In genomic region chr12:50088577-50089335, GRCh38 we compare ENCODE assay signal across 9 cellular contexts. TPM values are rescaled to one million over a fixed set of nuclear protein-coding genes. Genes with fewer than 3 reads are reported as not detected.
DNase-seq lines count a peak whose midpoint lies in the region; ATAC-seq, FAIRE-seq and TF ChIP-seq lines count a peak whose summit lies in the region.
"Had no signal": no experiment of that assay in that cellular context is flagged by ENCODE, and none has a peak within 500 bp of the region (broad histone marks: within the 10 kb centered on the region; RNA-seq: fewer than 3 reads in every experiment).

No MANE protein-coding gene starts in this region.

- no peak for ATAC-seq in GM18519 (IDR thresholded peaks at IDR 0.05; ENCODE audit: low FRiP score, unreplicated experiment)

- H3K9me3 Mint-ChIP-seq in astrocyte (ENCODE audit: unreplicated experiment): no peaks in the 10 kb centered on the region

- H3K27me3 Mint-ChIP-seq in astrocyte (ENCODE audit: low read depth, unreplicated experiment): no peaks in the 10 kb centered on the region

- peak overlapping the region; percentile 38 for H3K9ac ChIP-seq in astrocyte (ENCODE audit: low read length)

- H3K27ac ChIP-seq in astrocyte (ENCODE audit: low read depth, low read length): peak overlapping the region; percentile 30

- no peak overlapping the region for H3K4me3 ChIP-seq in LNCaP clone FGC (ENCODE audit: low read depth, low read length)
- H3K4me3 ChIP-seq in astrocyte (ENCODE audit: insufficient read depth, low read depth, low read length): no peak overlapping the region

- in situ Hi-C loops in SK-MEL-5 (cut with HindIII; ENCODE audit: low pct_unique_long_range_greater_than_20kb, low sequenced_read_pairs): no loop called here

- H3K4me1 ChIP-seq in astrocyte (ENCODE audit: insufficient read depth, low read length): peaks cover 38% of the 10 kb centered on the region

- peak overlapping the region; percentile 97 for H3K4me2 ChIP-seq in astrocyte (ENCODE audit: low read length)

- no peaks in the 10 kb centered on the region for H3K27me3 ChIP-seq in astrocyte (ENCODE audit: insufficient read depth, low read length)

- FAIRE-seq in astrocyte (lab: Jason Lieb, UNC): no peak
- FAIRE-seq: A204.1 had no signal

- H3K79me2 ChIP-seq in astrocyte (ENCODE audit: insufficient read depth, low read length): peaks cover 26% of the 10 kb centered on the region

- peak; percentile 71 for DNase-seq in DMS 273 (lab: John Stamatoyannopoulos, UW; ENCODE audit: unreplicated experiment)
- no peak for DNase-seq in DMS 273 treated with DMSO at 0.1 percent for 48 hours (lab: John Stamatoyannopoulos, UW)
- DNase-seq in LNCaP clone FGC (ENCODE audit: low read depth): no peak
- DNase-seq in SK-MEL-5 (ENCODE audit: low read depth, low spot score): peak; percentile 69
- peak; percentile 27 for DNase-seq in astrocyte (ENCODE audit: low read depth)
- peak; percentile 36 for DNase-seq in iris pigment epithelial cell (ENCODE audit: low read depth)
- peak; percentile 8 to 26 for DNase-seq in stimulated activated CD8-positive, alpha-beta memory T cell treated with anti-CD3 and anti-CD28 coated beads, Interleukin-2, amount 100 ng/mL, for 1 hour (ENCODE audit: low read depth in 2 of 2)

- no peak overlapping the region for H3K4me3 Mint-ChIP-seq in astrocyte (ENCODE audit: unreplicated experiment)

- peaks cover 24% of the 10 kb centered on the region for H3K4me1 Mint-ChIP-seq in astrocyte (ENCODE audit: low read depth, unreplicated experiment)

- H3K27ac Mint-ChIP-seq in astrocyte (ENCODE audit: unreplicated experiment): peak overlapping the region; percentile 43

- peaks cover 32% of the 10 kb centered on the region for H4K20me1 ChIP-seq in astrocyte (ENCODE audit: insufficient read depth, low read length)

- peaks cover 43% of the 10 kb centered on the region for H3K36me3 ChIP-seq in astrocyte (ENCODE audit: insufficient read depth, low read length)

- H3K9me3 ChIP-seq in astrocyte (ENCODE audit: insufficient read depth, low read depth, low read length): no peaks in the 10 kb centered on the region

- TF ChIP-seq CTCF in LNCaP clone FGC (IDR thresholded peaks at IDR 0.05; ENCODE audit: control insufficient read depth, extremely low read depth, insufficient read depth): peak; percentile 82
- peak; percentile 79 for TF ChIP-seq CTCF in astrocyte (IDR thresholded peaks at IDR 0.05; ENCODE audit: insufficient read depth, low read depth, low read length)

- H3K36me3 Mint-ChIP-seq in astrocyte (ENCODE audit: low read depth, unreplicated experiment): peaks cover 18% of the 10 kb centered on the region

- no peak overlapping the region for H2AFZ ChIP-seq in astrocyte (ENCODE audit: low read depth, low read length)

RNA-seq across cellular contexts. Expression of gene SMARCD1, which starts 3.6 kb away (rescaled TPM):
- 80.3 and 90.6 TPM in 2 replicates for total RNA-seq in SK-MEL-5 (2014; rRNA removed; shearing (Covaris generic))
- polyA plus RNA-seq in SK-MEL-5 (2015; cell fraction: cytosol; rRNA removed): 122 and 160 TPM in 2 replicates
- 148 and 163 TPM in 2 replicates for polyA plus RNA-seq in SK-MEL-5 (2015; cell fraction: nucleus; rRNA removed)
- 59.9 and 64.4 TPM in 2 replicates for total RNA-seq in astrocyte

RNA-seq across cellular contexts. Expression of gene GPD1, which starts 15.1 kb away (rescaled TPM):
- total RNA-seq in SK-MEL-5 (2014; rRNA removed; shearing (Covaris generic)): 0.27 and 1.4 TPM in 2 replicates
- polyA plus RNA-seq in SK-MEL-5 (2015; cell fraction: cytosol; rRNA removed): 0.94 and 1.2 TPM in 2 replicates
- polyA plus RNA-seq in SK-MEL-5 (2015; cell fraction: nucleus; rRNA removed): 1.1 and 3.4 TPM in 2 replicates
- total RNA-seq in astrocyte: 0.29 and 0.59 TPM in 2 replicates

RNA-seq across cellular contexts. Expression of gene COX14, which starts 23.3 kb away (rescaled TPM):
- total RNA-seq in SK-MEL-5 (2014; rRNA removed; shearing (Covaris generic)): 60.3 and 75.7 TPM in 2 replicates
- polyA plus RNA-seq in SK-MEL-5 (2015; cell fraction: cytosol; rRNA removed): 54.4 and 82.6 TPM in 2 replicates
- 6.5 and 14.3 TPM in 2 replicates for polyA plus RNA-seq in SK-MEL-5 (2015; cell fraction: nucleus; rRNA removed)
- total RNA-seq in astrocyte: 49.7 and 59.9 TPM in 2 replicates

RNA-seq across cellular contexts. Expression of gene ASIC1, which starts 31.4 kb away (rescaled TPM):
- 4.7 and 5.2 TPM in 2 replicates for total RNA-seq in SK-MEL-5 (2014; rRNA removed; shearing (Covaris generic))
- 39.7 and 42.5 TPM in 2 replicates for polyA plus RNA-seq in SK-MEL-5 (2015; cell fraction: cytosol; rRNA removed)
- polyA plus RNA-seq in SK-MEL-5 (2015; cell fraction: nucleus; rRNA removed): 42.0 and 45.7 TPM in 2 replicates
- total RNA-seq in astrocyte: 8.1 and 8.2 TPM in 2 replicates

Comparison
In these comparisons a context has a peak if more than half of its experiments do, and no peak if none do; other contexts are left out.
1. DNase-seq: peak in DMS 273 (single experiment), SK-MEL-5 (single experiment), astrocyte (single experiment), iris pigment epithelial cell (single experiment) and stimulated activated CD8-positive, alpha-beta memory T cell treated with anti-CD3 and anti-CD28 coated beads, Interleukin-2, amount 100 ng/mL, for 1 hour (2 of 2); none in DMS 273 treated with DMSO at 0.1 percent for 48 hours (single experiment) and LNCaP clone FGC (single experiment).